In genomic region chr2:288002-288742, GRCh38 we compare ENCODE assay signal across 1 cellular context.
TF ChIP-seq lines count a peak whose summit lies in the region.

A gene with protein sequence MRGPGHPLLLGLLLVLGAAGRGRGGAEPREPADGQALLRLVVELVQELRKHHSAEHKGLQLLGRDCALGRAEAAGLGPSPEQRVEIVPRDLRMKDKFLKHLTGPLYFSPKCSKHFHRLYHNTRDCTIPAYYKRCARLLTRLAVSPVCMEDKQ (minus strand): TSS chr2:288091. CDS start chr2:287835, 256 bp downstream.

TF ChIP-seq in WTC11, 78 proteins besides CTCF, POLR2A, EP300 and RAD21 (continued from another document):
- TF ChIP-seq, protein P1, sequence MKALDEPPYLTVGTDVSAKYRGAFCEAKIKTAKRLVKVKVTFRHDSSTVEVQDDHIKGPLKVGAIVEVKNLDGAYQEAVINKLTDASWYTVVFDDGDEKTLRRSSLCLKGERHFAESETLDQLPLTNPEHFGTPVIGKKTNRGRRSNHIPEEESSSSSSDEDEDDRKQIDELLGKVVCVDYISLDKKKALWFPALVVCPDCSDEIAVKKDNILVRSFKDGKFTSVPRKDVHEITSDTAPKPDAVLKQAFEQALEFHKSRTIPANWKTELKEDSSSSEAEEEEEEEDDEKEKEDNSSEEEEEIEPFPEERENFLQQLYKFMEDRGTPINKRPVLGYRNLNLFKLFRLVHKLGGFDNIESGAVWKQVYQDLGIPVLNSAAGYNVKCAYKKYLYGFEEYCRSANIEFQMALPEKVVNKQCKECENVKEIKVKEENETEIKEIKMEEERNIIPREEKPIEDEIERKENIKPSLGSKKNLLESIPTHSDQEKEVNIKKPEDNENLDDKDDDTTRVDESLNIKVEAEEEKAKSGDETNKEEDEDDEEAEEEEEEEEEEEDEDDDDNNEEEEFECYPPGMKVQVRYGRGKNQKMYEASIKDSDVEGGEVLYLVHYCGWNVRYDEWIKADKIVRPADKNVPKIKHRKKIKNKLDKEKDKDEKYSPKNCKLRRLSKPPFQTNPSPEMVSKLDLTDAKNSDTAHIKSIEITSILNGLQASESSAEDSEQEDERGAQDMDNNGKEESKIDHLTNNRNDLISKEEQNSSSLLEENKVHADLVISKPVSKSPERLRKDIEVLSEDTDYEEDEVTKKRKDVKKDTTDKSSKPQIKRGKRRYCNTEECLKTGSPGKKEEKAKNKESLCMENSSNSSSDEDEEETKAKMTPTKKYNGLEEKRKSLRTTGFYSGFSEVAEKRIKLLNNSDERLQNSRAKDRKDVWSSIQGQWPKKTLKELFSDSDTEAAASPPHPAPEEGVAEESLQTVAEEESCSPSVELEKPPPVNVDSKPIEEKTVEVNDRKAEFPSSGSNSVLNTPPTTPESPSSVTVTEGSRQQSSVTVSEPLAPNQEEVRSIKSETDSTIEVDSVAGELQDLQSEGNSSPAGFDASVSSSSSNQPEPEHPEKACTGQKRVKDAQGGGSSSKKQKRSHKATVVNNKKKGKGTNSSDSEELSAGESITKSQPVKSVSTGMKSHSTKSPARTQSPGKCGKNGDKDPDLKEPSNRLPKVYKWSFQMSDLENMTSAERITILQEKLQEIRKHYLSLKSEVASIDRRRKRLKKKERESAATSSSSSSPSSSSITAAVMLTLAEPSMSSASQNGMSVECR (CRISPR knock-in tag; IDR thresholded peaks at IDR 0.05; ENCODE audit: borderline replicate concordance), result 0 out of 2 replicates have a peak, but pooled peaks have one; percentile 36
- TF ChIP-seq, protein P2, sequence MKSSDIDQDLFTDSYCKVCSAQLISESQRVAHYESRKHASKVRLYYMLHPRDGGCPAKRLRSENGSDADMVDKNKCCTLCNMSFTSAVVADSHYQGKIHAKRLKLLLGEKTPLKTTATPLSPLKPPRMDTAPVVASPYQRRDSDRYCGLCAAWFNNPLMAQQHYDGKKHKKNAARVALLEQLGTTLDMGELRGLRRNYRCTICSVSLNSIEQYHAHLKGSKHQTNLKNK (CRISPR knock-in tag; IDR thresholded peaks at IDR 0.05), result no peak
- TF ChIP-seq TEAD1 (CRISPR knock-in tag; IDR thresholded peaks at IDR 0.05) (0 out of 2 replicates have a peak, but pooled peaks have one; percentile 19), ZBTB21 (CRISPR knock-in tag; IDR thresholded peaks at IDR 0.05; ENCODE audit: borderline replicate concordance) (no peak), STAT6 (CRISPR knock-in tag; conservative IDR thresholded peaks at IDR 0.05; ENCODE audit: low read depth) (no peak), ELF4 (CRISPR knock-in tag; IDR thresholded peaks at IDR 0.05; ENCODE audit: low read depth) (peak; percentile 19; the same call in 1 of the 2 replicates), ZNF121 (CRISPR knock-in tag; IDR thresholded peaks at IDR 0.05) (no peak), RELA (CRISPR knock-in tag; IDR thresholded peaks at IDR 0.05; ENCODE audit: borderline replicate concordance) (no peak), SOX15 (CRISPR knock-in tag; IDR thresholded peaks at IDR 0.05) (no peak), NFYB (CRISPR knock-in tag; conservative IDR thresholded peaks at IDR 0.05; ENCODE audit: low read depth) (no peak; the same call in 1 of the 2 replicates), ZNF219 (CRISPR knock-in tag; IDR thresholded peaks at IDR 0.05; ENCODE audit: borderline replicate concordance) (no peak), GTF2I (CRISPR knock-in tag; conservative IDR thresholded peaks at IDR 0.05) (no peak), ZNF671 (CRISPR knock-in tag; IDR thresholded peaks at IDR 0.05) (no peak), NR3C1 (CRISPR knock-in tag; conservative IDR thresholded peaks at IDR 0.05; ENCODE audit: low read depth) (no peak), SMAD4 (CRISPR knock-in tag; IDR thresholded peaks at IDR 0.05) (no peak), TEAD4 (CRISPR knock-in tag; IDR thresholded peaks at IDR 0.05) (no peak), ZNF138 (CRISPR knock-in tag; conservative IDR thresholded peaks at IDR 0.05) (no peak), ESRRA (CRISPR knock-in tag; IDR thresholded peaks at IDR 0.05; ENCODE audit: borderline replicate concordance) (no peak; the same call in 1 of the 2 replicates), ZNF317 (CRISPR knock-in tag; IDR thresholded peaks at IDR 0.05; ENCODE audit: borderline replicate concordance, low read depth) (0 out of 2 replicates have a peak, but pooled peaks have one; percentile 32), OVOL2 (CRISPR knock-in tag; IDR thresholded peaks at IDR 0.05; ENCODE audit: borderline replicate concordance) (no peak), NR1H2 (CRISPR knock-in tag; IDR thresholded peaks at IDR 0.05) (no peak), ATF1 (CRISPR knock-in tag; IDR thresholded peaks at IDR 0.05) (no peak), ZNF396 (CRISPR knock-in tag; IDR thresholded peaks at IDR 0.05; ENCODE audit: borderline replicate concordance) (no peak)
- TF ChIP-seq, protein P3, sequence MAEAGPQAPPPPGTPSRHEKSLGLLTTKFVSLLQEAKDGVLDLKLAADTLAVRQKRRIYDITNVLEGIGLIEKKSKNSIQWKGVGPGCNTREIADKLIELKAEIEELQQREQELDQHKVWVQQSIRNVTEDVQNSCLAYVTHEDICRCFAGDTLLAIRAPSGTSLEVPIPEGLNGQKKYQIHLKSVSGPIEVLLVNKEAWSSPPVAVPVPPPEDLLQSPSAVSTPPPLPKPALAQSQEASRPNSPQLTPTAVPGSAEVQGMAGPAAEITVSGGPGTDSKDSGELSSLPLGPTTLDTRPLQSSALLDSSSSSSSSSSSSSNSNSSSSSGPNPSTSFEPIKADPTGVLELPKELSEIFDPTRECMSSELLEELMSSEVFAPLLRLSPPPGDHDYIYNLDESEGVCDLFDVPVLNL (CRISPR knock-in tag; IDR thresholded peaks at IDR 0.05; ENCODE audit: borderline replicate concordance, low read depth), result 0 out of 2 replicates have a peak, but pooled peaks have one; percentile 21
- TF ChIP-seq, protein P4, sequence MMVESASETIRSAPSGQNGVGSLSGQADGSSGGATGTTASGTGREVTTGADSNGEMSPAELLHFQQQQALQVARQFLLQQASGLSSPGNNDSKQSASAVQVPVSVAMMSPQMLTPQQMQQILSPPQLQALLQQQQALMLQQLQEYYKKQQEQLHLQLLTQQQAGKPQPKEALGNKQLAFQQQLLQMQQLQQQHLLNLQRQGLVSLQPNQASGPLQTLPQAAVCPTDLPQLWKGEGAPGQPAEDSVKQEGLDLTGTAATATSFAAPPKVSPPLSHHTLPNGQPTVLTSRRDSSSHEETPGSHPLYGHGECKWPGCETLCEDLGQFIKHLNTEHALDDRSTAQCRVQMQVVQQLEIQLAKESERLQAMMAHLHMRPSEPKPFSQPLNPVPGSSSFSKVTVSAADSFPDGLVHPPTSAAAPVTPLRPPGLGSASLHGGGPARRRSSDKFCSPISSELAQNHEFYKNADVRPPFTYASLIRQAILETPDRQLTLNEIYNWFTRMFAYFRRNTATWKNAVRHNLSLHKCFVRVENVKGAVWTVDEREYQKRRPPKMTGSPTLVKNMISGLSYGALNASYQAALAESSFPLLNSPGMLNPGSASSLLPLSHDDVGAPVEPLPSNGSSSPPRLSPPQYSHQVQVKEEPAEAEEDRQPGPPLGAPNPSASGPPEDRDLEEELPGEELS (CRISPR knock-in tag; IDR thresholded peaks at IDR 0.05), result 0 out of 2 replicates have a peak, but pooled peaks have one; percentile 70
- TF ChIP-seq, protein P5, sequence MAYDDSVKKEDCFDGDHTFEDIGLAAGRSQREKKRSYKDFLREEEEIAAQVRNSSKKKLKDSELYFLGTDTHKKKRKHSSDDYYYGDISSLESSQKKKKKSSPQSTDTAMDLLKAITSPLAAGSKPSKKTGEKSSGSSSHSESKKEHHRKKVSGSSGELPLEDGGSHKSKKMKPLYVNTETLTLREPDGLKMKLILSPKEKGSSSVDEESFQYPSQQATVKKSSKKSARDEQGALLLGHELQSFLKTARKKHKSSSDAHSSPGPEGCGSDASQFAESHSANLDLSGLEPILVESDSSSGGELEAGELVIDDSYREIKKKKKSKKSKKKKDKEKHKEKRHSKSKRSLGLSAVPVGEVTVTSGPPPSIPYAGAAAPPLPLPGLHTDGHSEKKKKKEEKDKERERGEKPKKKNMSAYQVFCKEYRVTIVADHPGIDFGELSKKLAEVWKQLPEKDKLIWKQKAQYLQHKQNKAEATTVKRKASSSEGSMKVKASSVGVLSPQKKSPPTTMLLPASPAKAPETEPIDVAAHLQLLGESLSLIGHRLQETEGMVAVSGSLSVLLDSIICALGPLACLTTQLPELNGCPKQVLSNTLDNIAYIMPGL (CRISPR knock-in tag; IDR thresholded peaks at IDR 0.05), result 0 out of 2 replicates have a peak, but pooled peaks have one; percentile 27
- TF ChIP-seq, protein P6, sequence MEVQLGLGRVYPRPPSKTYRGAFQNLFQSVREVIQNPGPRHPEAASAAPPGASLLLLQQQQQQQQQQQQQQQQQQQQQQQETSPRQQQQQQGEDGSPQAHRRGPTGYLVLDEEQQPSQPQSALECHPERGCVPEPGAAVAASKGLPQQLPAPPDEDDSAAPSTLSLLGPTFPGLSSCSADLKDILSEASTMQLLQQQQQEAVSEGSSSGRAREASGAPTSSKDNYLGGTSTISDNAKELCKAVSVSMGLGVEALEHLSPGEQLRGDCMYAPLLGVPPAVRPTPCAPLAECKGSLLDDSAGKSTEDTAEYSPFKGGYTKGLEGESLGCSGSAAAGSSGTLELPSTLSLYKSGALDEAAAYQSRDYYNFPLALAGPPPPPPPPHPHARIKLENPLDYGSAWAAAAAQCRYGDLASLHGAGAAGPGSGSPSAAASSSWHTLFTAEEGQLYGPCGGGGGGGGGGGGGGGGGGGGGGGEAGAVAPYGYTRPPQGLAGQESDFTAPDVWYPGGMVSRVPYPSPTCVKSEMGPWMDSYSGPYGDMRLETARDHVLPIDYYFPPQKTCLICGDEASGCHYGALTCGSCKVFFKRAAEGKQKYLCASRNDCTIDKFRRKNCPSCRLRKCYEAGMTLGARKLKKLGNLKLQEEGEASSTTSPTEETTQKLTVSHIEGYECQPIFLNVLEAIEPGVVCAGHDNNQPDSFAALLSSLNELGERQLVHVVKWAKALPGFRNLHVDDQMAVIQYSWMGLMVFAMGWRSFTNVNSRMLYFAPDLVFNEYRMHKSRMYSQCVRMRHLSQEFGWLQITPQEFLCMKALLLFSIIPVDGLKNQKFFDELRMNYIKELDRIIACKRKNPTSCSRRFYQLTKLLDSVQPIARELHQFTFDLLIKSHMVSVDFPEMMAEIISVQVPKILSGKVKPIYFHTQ (CRISPR knock-in tag; IDR thresholded peaks at IDR 0.05), result no peak
TF ChIP-seq in WTC11: peak in this region for 11.
